In the genomic region with DNA sequence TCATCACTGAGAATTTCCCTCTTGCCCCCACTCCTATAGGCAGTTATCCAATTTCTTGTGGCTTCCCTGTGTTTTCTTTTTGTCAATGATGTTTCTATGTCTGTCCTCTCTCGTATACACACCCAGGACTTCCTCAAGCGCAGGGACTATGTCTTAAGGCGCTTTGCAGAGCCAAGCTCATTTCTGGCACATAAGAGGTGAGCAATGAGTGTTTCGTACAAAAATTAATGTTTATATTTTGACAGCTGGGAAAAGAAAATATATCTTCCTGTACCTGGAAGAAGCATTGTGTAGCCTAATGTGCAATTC, we compare ENCODE assay signal across 8 cellular contexts. TPM values are rescaled to one million over a fixed set of nuclear protein-coding genes. Genes with fewer than 3 reads are reported as not detected.
DNase-seq lines count a peak whose midpoint lies in the region; ATAC-seq and TF ChIP-seq lines count a peak whose summit lies in the region.

No MANE protein-coding gene starts in this region.

- H3K27ac ChIP-seq in left ventricle myocardium inferior (replicated peaks), result peak overlapping the region; percentile 99
- H3K27ac ChIP-seq in iPS-18a (ENCODE audit: low read length), result no peak overlapping the region
- H3K27ac ChIP-seq in stomach smooth muscle (ENCODE audit: low read length), result peak overlapping the region; percentile 98

- TF ChIP-seq CTCF in left ventricle myocardium inferior (IDR thresholded peaks at IDR 0.05; ENCODE audit: borderline replicate concordance), result no peak
- no peak for TF ChIP-seq CTCF in activated CD8-positive, alpha-beta T cell treated with anti-CD3 and anti-CD28 coated beads for 36 hours (IDR thresholded peaks at IDR 0.05)

- H3K27me3 ChIP-seq in left ventricle myocardium inferior (ENCODE audit: low read depth), result no peaks in the 10 kb centered on the region
- no peaks in the 10 kb centered on the region for H3K27me3 ChIP-seq in iPS-18a (ENCODE audit: control insufficient read depth, insufficient read depth, low read length)
- no peaks in the 10 kb centered on the region for H3K27me3 ChIP-seq in stomach smooth muscle (ENCODE audit: control insufficient read depth in 1 of 2, insufficient read depth in 2 of 2, low read length in 2 of 2)

- H3K4me1 ChIP-seq in left ventricle myocardium inferior (peaks cover 91% of the 10 kb centered on the region), iPS-18a (ENCODE audit: control insufficient read depth, low read depth, low read length) (peaks cover 8% of the 10 kb centered on the region), stomach smooth muscle (ENCODE audit: control insufficient read depth, insufficient read depth, low read length) (peaks cover 26% of the 10 kb centered on the region)

- peak overlapping the region; percentile 88 for H3K4me3 Mint-ChIP-seq in activated CD8-positive, alpha-beta T cell treated with anti-CD3 and anti-CD28 coated beads for 36 hours

- no peaks in the 10 kb centered on the region for H3K9me3 ChIP-seq in left ventricle myocardium inferior (replicated peaks)
- no peaks in the 10 kb centered on the region for H3K9me3 ChIP-seq in iPS-18a (ENCODE audit: control insufficient read depth, low read depth, low read length)
- no peaks in the 10 kb centered on the region for H3K9me3 ChIP-seq in stomach smooth muscle (ENCODE audit: control insufficient read depth in 2 of 2, low read length in 2 of 2)

- H3K9me3 Mint-ChIP-seq in activated CD8-positive, alpha-beta T cell treated with anti-CD3 and anti-CD28 coated beads for 36 hours, result no peaks in the 10 kb centered on the region

- H3K9ac ChIP-seq in iPS-18a (ENCODE audit: low read length), result peak overlapping the region; percentile 98
- H3K9ac ChIP-seq in stomach smooth muscle (ENCODE audit: low read length in 2 of 2), result peak overlapping the region; percentile 90 to 93

- H3K4me3 ChIP-seq in left ventricle myocardium inferior (peak overlapping the region; percentile 95), iPS-18a (ENCODE audit: low read length) (peak overlapping the region; percentile 89), stomach smooth muscle (ENCODE audit: low read length in 2 of 2) (peak overlapping the region; percentile 91 to 98)

- H3K36me3 Mint-ChIP-seq in activated CD8-positive, alpha-beta T cell treated with anti-CD3 and anti-CD28 coated beads for 36 hours (ENCODE audit: low read depth), result peaks cover 62% of the 10 kb centered on the region

- H3K36me3 ChIP-seq in left ventricle myocardium inferior, result peaks cover 25% of the 10 kb centered on the region
- peaks cover 26% of the 10 kb centered on the region for H3K36me3 ChIP-seq in iPS-18a (ENCODE audit: control insufficient read depth, low read depth, low read length)
- H3K36me3 ChIP-seq in stomach smooth muscle (ENCODE audit: control insufficient read depth in 2 of 2, insufficient read depth in 2 of 2, low read length in 2 of 2), result peaks cover 2 to 7% of the 10 kb centered on the region in 2 donors

- POLR2A ChIA-PET in activated CD8-positive, alpha-beta T cell treated with anti-CD3 and anti-CD28 coated beads for 36 hours (lab: Charles Lee), result interaction anchor here (1.1 to 6.2 kb wide), 13 partner anchors 8 to 371 kb away, joined by 3 to 96 read pairs (median 8); partner anchors contain the start of genes FTSJ3, LIMD2, PSMC5 and SMARCD2

- intact Hi-C loops in left ventricle myocardium inferior (cut with micrococcal nuclease), result no loop called here
- intact Hi-C loops in cardiac septum (cut with DNase I), result loop anchor here (2.0 to 5.0 kb wide), 2 partner anchors 52 to 153 kb away; partner anchors contain the start of genes FTSJ3, MAP3K3 and PSMC5
- intact Hi-C loops in activated CD8-positive, alpha-beta T cell treated with anti-CD3 and anti-CD28 coated beads for 36 hours (cut with micrococcal nuclease), result loop anchor here (5.0 kb wide), 1 partner anchor 52 kb away; the partner anchor contains the start of genes FTSJ3 and PSMC5
- intact Hi-C loops in left colon (cut with DNase I, micrococcal nuclease), result no loop called here

- no peaks in the 10 kb centered on the region for H3K27me3 Mint-ChIP-seq in activated CD8-positive, alpha-beta T cell treated with anti-CD3 and anti-CD28 coated beads for 36 hours

- CTCF ChIA-PET in activated CD8-positive, alpha-beta T cell treated with anti-CD3 and anti-CD28 coated beads for 36 hours (lab: Charles Lee), result interaction anchor here (1.3 to 2.1 kb wide), 6 partner anchors 9 to 65 kb away, joined by 4 to 6 read pairs (median 5); no protein-coding TSS in a partner anchor

- no peak for ATAC-seq in activated CD8-positive, alpha-beta T cell treated with anti-CD3 and anti-CD28 coated beads for 36 hours
- ATAC-seq in left colon, result no peak
- no peak for ATAC-seq in GM18867 (IDR thresholded peaks at IDR 0.05; ENCODE audit: unreplicated experiment)

- H3K27ac Mint-ChIP-seq in activated CD8-positive, alpha-beta T cell treated with anti-CD3 and anti-CD28 coated beads for 36 hours, result peak overlapping the region; percentile 100

- DNase-seq in left ventricle myocardium inferior (no peak), cardiac septum (ENCODE audit: low spot score) (no peak), left colon (no peak), NCI-H146 (lab: John Stamatoyannopoulos, UW) (no peak)
- no peak for DNase-seq in activated CD8-positive, alpha-beta T cell treated with anti-CD3 and anti-CD28 coated beads for 36 hours

- peaks cover 53% of the 10 kb centered on the region for H3K4me1 Mint-ChIP-seq in activated CD8-positive, alpha-beta T cell treated with anti-CD3 and anti-CD28 coated beads for 36 hours (ENCODE audit: low read depth)

RNA-seq across cellular contexts. Expression of gene DDX42, which starts 1.0 kb away (rescaled TPM):
- total RNA-seq in left ventricle myocardium inferior (51.7 TPM), cardiac septum (66.1 TPM), left colon (10 to 100 TPM; 86.5 to 93.6 TPM)
- total RNA-seq in activated CD8-positive, alpha-beta T cell treated with anti-CD3 and anti-CD28 coated beads for 36 hours, result 10 to 100 TPM; 91.9 to 96.0 TPM

RNA-seq across cellular contexts. Expression of gene CCDC47, which starts 1.5 kb away (rescaled TPM):
- total RNA-seq in left ventricle myocardium inferior (79.6 TPM), cardiac septum (78.7 TPM), left colon (100 to 1,000 TPM; 124 to 161 TPM)
- total RNA-seq in activated CD8-positive, alpha-beta T cell treated with anti-CD3 and anti-CD28 coated beads for 36 hours, result 10 to 100 TPM; 63.0 to 64.4 TPM

RNA-seq across cellular contexts. Expression of gene STRADA, which starts 33.3 kb away (rescaled TPM):
- 14.6 TPM for total RNA-seq in left ventricle myocardium inferior
- 20.4 TPM for total RNA-seq in cardiac septum
- 10 to 100 TPM; 44.8 to 48.8 TPM for total RNA-seq in activated CD8-positive, alpha-beta T cell treated with anti-CD3 and anti-CD28 coated beads for 36 hours
- total RNA-seq in left colon, result 10 to 100 TPM; 18.8 to 21.2 TPM

RNA-seq across cellular contexts. Expression of gene PSMC5, which starts 52.3 kb away (rescaled TPM):
- total RNA-seq in left ventricle myocardium inferior (115 TPM), cardiac septum (109 TPM), left colon (10 to 100 TPM; 86.3 to 92.5 TPM)
- total RNA-seq in activated CD8-positive, alpha-beta T cell treated with anti-CD3 and anti-CD28 coated beads for 36 hours, result 100 to 1,000 TPM; 155 to 157 TPM

RNA-seq across cellular contexts. Expression of gene FTSJ3, which starts 52.5 kb away (rescaled TPM):
- total RNA-seq in left ventricle myocardium inferior (36.7 TPM), cardiac septum (29.9 TPM), left colon (10 to 100 TPM; 25.9 to 28.4 TPM)
- total RNA-seq in activated CD8-positive, alpha-beta T cell treated with anti-CD3 and anti-CD28 coated beads for 36 hours, result 10 to 100 TPM; 58.3 to 60.9 TPM

Comparison
In these comparisons a context has a peak if more than half of its experiments do, and no peak if none do; other contexts are left out.
1. intact Hi-C loops: an anchor here in cardiac septum (2.0 to 5.0 kb wide) and activated CD8-positive, alpha-beta T cell treated with anti-CD3 and anti-CD28 coated beads for 36 hours (5.0 kb wide); none called in left ventricle myocardium inferior and left colon.